8 cellular contexts compared by ENCODE assay signal in genomic region chr2:219308142-219309093, GRCh38. TPM values are rescaled to one million over a fixed set of nuclear protein-coding genes. Genes with fewer than 3 reads are reported as not detected.
DNase-seq lines count a peak whose midpoint lies in the region; ATAC-seq lines count a peak whose summit lies in the region.

No MANE protein-coding gene starts in this region.

- peak; percentile 54 for DNase-seq in SIG-M5 treated with dmso at 0.1 percent for 504 hours (lab: John Stamatoyannopoulos, UW; ENCODE audit: unreplicated experiment)
- DNase-seq in SIG-M5 (lab: John Stamatoyannopoulos, UW), result no peak
- peak; percentile 62 for DNase-seq in NCI-H69 (lab: John Stamatoyannopoulos, UW)
- DNase-seq in activated CD8-positive, alpha-beta memory T cell treated with anti-CD3 and anti-CD28 coated beads for 24 hours, result peak; percentile 87
- DNase-seq in mucosa of gallbladder (ENCODE audit: low spot score), result peak; percentile 54
- DNase-seq in stimulated activated naive CD4-positive, alpha-beta T cell treated with Interleukin-2 at 50 U/mL for 16 hours (lab: John Stamatoyannopoulos, UW), result peak; percentile 53

- peak overlapping the region; percentile 90 for H3K4me3 ChIP-seq in endocrine pancreas (ENCODE audit: control insufficient read depth, insufficient read depth, low read length)

- peak overlapping the region; percentile 99 for H3K9ac ChIP-seq in endocrine pancreas (ENCODE audit: control insufficient read depth, insufficient read depth, low read length)

- no peaks in the 10 kb centered on the region for H3K36me3 ChIP-seq in endocrine pancreas (ENCODE audit: control insufficient read depth, insufficient read depth, low read length)

- H3K9me3 ChIP-seq in endocrine pancreas (ENCODE audit: control insufficient read depth, low read length), result no peaks in the 10 kb centered on the region

- no peak for ATAC-seq in HG03354 (IDR thresholded peaks at IDR 0.05; ENCODE audit: poor library complexity, severe bottlenecking, unreplicated experiment)

- no peaks in the 10 kb centered on the region for H3K27me3 ChIP-seq in endocrine pancreas (ENCODE audit: control insufficient read depth, insufficient read depth, low read length)

- H3K4me1 ChIP-seq in endocrine pancreas (ENCODE audit: control insufficient read depth, insufficient read depth, low read length), result no peaks in the 10 kb centered on the region

RNA-seq across cellular contexts. Expression of gene PTPRN, which starts 0.8 kb away (rescaled TPM):
- 0.60 TPM for total RNA-seq in mucosa of gallbladder

RNA-seq across cellular contexts. Expression of gene RESP18, which starts 24.1 kb away (rescaled TPM):
- total RNA-seq in mucosa of gallbladder, result not detected

RNA-seq across cellular contexts. Expression of gene DNAJB2, which starts 29.3 kb away (rescaled TPM):
- total RNA-seq in mucosa of gallbladder, result 161 TPM

RNA-seq across cellular contexts. Expression of gene TUBA4A, which starts 54.7 kb away (rescaled TPM):
- 40.6 TPM for total RNA-seq in mucosa of gallbladder

RNA-seq across cellular contexts. Expression of gene TUBA4B, which starts 55.4 kb away (rescaled TPM):
- not detected for total RNA-seq in mucosa of gallbladder
